8 cellular contexts compared by ENCODE assay signal in genomic region chr12:27665704-27666103, GRCh38. TPM values are rescaled to one million over a fixed set of nuclear protein-coding genes. Genes with fewer than 3 reads are reported as not detected.
"Had no signal": no experiment of that assay in that cellular context is flagged by ENCODE, and none has a peak within 500 bp of the region (broad histone marks: within the 10 kb centered on the region; RNA-seq: fewer than 3 reads in every experiment).

No MANE protein-coding gene starts in this region.

- DNase-seq: H9, HCEC 1CT, KG1 had no signal

- FAIRE-seq: H1, H54, HTR-8/SVneo had no signal

- ATAC-seq: GM23338 had no signal

- H3K4me3 ChIP-seq: GM23338 had no signal

- H2AFZ ChIP-seq: GM23338 had no signal

- H3K4me2 ChIP-seq: GM23338 had no signal

RNA-seq across cellular contexts. Expression of gene REP15, which starts 30.5 kb away (rescaled TPM):
- polyA plus RNA-seq: IgD-negative memory B cell had no signal
